In the genomic region with DNA sequence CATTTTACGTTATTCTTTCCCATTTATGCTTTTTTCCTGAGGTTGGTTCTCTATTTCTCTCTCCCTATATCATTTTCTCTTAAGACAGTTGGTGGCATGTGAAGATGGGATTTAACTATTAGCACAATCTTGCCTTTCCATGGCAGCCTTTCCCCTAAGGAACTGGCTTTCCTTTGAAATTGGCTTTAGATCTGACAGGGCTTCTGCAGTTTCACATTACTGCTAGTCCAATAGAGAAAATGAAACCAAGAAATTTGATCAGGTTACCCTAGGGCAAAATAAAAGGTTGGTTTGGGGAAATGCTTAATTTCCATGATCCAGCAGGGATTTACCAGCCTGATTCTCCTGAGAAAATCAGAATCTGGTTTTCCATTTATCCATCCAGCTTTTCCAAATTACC, we compare ENCODE assay signal across 14 cellular contexts. TPM values are rescaled to one million over a fixed set of nuclear protein-coding genes. Genes with fewer than 3 reads are reported as not detected.
DNase-seq lines count a peak whose midpoint lies in the region; ATAC-seq, FAIRE-seq and TF ChIP-seq lines count a peak whose summit lies in the region.
"Had no signal": no experiment of that assay in that cellular context is flagged by ENCODE, and none has a peak within 500 bp of the region (broad histone marks: within the 10 kb centered on the region; RNA-seq: fewer than 3 reads in every experiment).

No MANE protein-coding gene starts in this region.

- H3K4me1 Mint-ChIP-seq in T-helper 17 cell, result peaks cover 2% of the 10 kb centered on the region

- in situ Hi-C loops in GM13976 (cut with MboI; ENCODE audit: low sequenced_read_pairs, unreplicated experiment), result no loop called here

- H3K27me3 Mint-ChIP-seq in T-helper 17 cell, result no peaks in the 10 kb centered on the region
- H3K27me3 Mint-ChIP-seq: T-cell had no signal

- no peak for DNase-seq in GM18507 (ENCODE audit: extremely low spot score, insufficient read length, low read depth)
- no peak for DNase-seq in T-helper 17 cell
- DNase-seq in NK-92 (lab: John Stamatoyannopoulos, UW; ENCODE audit: unreplicated experiment), result no peak
- no peak for DNase-seq in GM13976 (ENCODE audit: low spot score)
- no peak for DNase-seq in activated CD8-positive, alpha-beta memory T cell treated with anti-CD3 and anti-CD28 coated beads, Interleukin-2, amount 50 U/mL, for 48 hours
- DNase-seq in iPS-NIHi7 (ENCODE audit: extremely low spot score), result no peak
- DNase-seq: anterior cingulate cortex; naive B cell; NCI-H526 treated with DMSO at 0.1 percent for 48 hours; stimulated activated naive CD4-positive, alpha-beta T cell treated with Interleukin-2 at 50 U/mL for 16 hours; T-cell had no signal

- no peak for TF ChIP-seq CTCF in GM13976 (IDR thresholded peaks at IDR 0.05; ENCODE audit: borderline replicate concordance, control extremely low read depth, extremely low read depth, insufficient read depth, missing control alignments)

- H3K36me3 Mint-ChIP-seq in T-helper 17 cell (ENCODE audit: low read depth), result no peaks in the 10 kb centered on the region
- H3K36me3 Mint-ChIP-seq: naive B cell, T-cell had no signal

- ATAC-seq in GM21381 (IDR thresholded peaks at IDR 0.05; ENCODE audit: unreplicated experiment) (peak; percentile 78), HG03108 (IDR thresholded peaks at IDR 0.05; ENCODE audit: unreplicated experiment) (peak; percentile 70), T-helper 17 cell (no peak)
- ATAC-seq: T-cell had no signal

- H3K9me3 ChIP-seq in T-helper 17 cell (ENCODE audit: control insufficient read depth, low read length, poor library complexity, severe bottlenecking), result no peaks in the 10 kb centered on the region
- H3K9me3 ChIP-seq: BLaER1 treated with 17β-estradiol and CSF1 and Interleukin-3, amounts not matched to agents 10 nM and 100 nM had no signal

- H3K4me3 Mint-ChIP-seq in T-helper 17 cell, result peak overlapping the region; percentile 4
- H3K4me3 Mint-ChIP-seq: T-cell had no signal

- no peak overlapping the region for H3K27ac Mint-ChIP-seq in T-helper 17 cell
- H3K27ac Mint-ChIP-seq: T-cell had no signal

- peak; percentile 41 for FAIRE-seq in GM18507 (lab: Jason Lieb, UNC)

RNA-seq across cellular contexts. Expression of a gene that starts 22.7 kb away (rescaled TPM):
- under 1 TPM in 1 of 2 donors, not detected in 1; 0.97 TPM for total RNA-seq in T-helper 17 cell
